33 cellular contexts compared by ENCODE assay signal in genomic region chr15:50231761-50232160, GRCh38. TPM values are rescaled to one million over a fixed set of nuclear protein-coding genes. Genes with fewer than 3 reads are reported as not detected.
"Had no signal": no experiment of that assay in that cellular context is flagged by ENCODE, and none has a peak within 500 bp of the region (broad histone marks: within the 10 kb centered on the region; RNA-seq: fewer than 3 reads in every experiment).

No MANE protein-coding gene starts in this region.

- ATAC-seq: activated CD4-positive, alpha-beta T cell treated with anti-CD3 and anti-CD28 coated beads for 36 hours; activated naive CD4-positive, alpha-beta T cell treated with anti-CD3 and anti-CD28 coated beads, Interleukin-2, amount 50 U/mL, for 72 hours; activated T-cell treated with anti-CD3 and anti-CD28 coated beads, Interleukin-2, amount 50 U/mL, for 72 hours; effector memory CD8-positive, alpha-beta T cell; gastroesophageal sphincter; heart right ventricle had no signal

- H3K4me1 ChIP-seq: ascending aorta, breast epithelium, esophagus squamous epithelium, gastroesophageal sphincter, heart right ventricle had no signal

- H2AFZ ChIP-seq: hepatocyte had no signal

- H3K9me3 ChIP-seq: ascending aorta, breast epithelium, esophagus squamous epithelium, gastroesophageal sphincter, heart right ventricle had no signal

- H3K4me2 ChIP-seq: hepatocyte had no signal

- H3K36me3 ChIP-seq: ascending aorta, breast epithelium, cardiac muscle cell, esophagus squamous epithelium, gastroesophageal sphincter, heart right ventricle had no signal

- H3K4me3 ChIP-seq: ascending aorta, breast epithelium, cardiac muscle cell, esophagus squamous epithelium, gastroesophageal sphincter, heart right ventricle, hepatocyte had no signal

- DNase-seq: activated CD4-positive, alpha-beta memory T cell treated with anti-CD3 and anti-CD28 coated beads, Interleukin-2, amount 10 ng/mL, durations not matched to agents 7 days and 5 days; activated CD4-positive, alpha-beta T cell treated with anti-CD3 and anti-CD28 coated beads for 36 hours; activated CD4-positive, alpha-beta T cell treated with anti-CD3 and anti-CD28 coated beads, Interleukin-2, amount 10 ng/mL, durations not matched to agents 7 days and 5 days; activated CD4-positive, alpha-beta T cell treated with anti-CD3 and anti-CD28 coated beads, Interleukin-2, amount 50 U/mL, for 4 hours; activated CD4-positive, CD25-positive, alpha-beta regulatory T cell; activated CD4-positive, CD25-positive, alpha-beta regulatory T cell treated with anti-CD3 and anti-CD28 coated beads, Interleukin-2, amount 50 U/mL, for 72 hours; activated CD8-positive, alpha-beta memory T cell treated with anti-CD3 and anti-CD28 coated beads, Interleukin-2, amount 50 U/mL, for 48 hours; activated gamma-delta T cell; activated naive CD4-positive, alpha-beta T cell; activated naive CD4-positive, alpha-beta T cell treated with anti-CD3 and anti-CD28 coated beads, Interleukin-2, amount 10 ng/mL, durations not matched to agents 7 days and 5 days; activated naive CD8-positive, alpha-beta T cell treated with anti-CD3 and anti-CD28 coated beads, Interleukin-2, amount 10 ng/mL, durations not matched to agents 7 days and 5 days; activated T-cell treated with anti-CD3 and anti-CD28 coated beads for 4 hours; activated T-cell treated with anti-CD3 and anti-CD28 coated beads, Interleukin-2, amount 50 U/mL, for 24 hours; activated T-cell treated with anti-CD3 and anti-CD28 coated beads, Interleukin-2, amount 50 U/mL, for 72 hours; cortex of kidney; dermis blood vessel endothelial cell; effector CD4-positive, alpha-beta T cell; effector memory CD8-positive, alpha-beta T cell; erythroblast; esophagus squamous epithelium; foreskin melanocyte; heart right ventricle; T1000 had no signal

- H3K27me3 ChIP-seq: ascending aorta, breast epithelium, esophagus squamous epithelium, gastroesophageal sphincter, heart right ventricle, hepatocyte had no signal

- H3K27ac ChIP-seq: ascending aorta, breast epithelium, cardiac muscle cell, esophagus squamous epithelium, gastroesophageal sphincter, heart right ventricle, hepatocyte had no signal

- H3K79me2 ChIP-seq: hepatocyte had no signal

RNA-seq across cellular contexts. Expression of gene HDC, which starts 33.8 kb away (rescaled TPM):
- total RNA-seq: ascending aorta, cardiac muscle cell, chondrocyte, dermis blood vessel endothelial cell, fibroblast of lung, fibroblast of villous mesenchyme, glomerular endothelial cell, hepatocyte had no signal
- polyA plus RNA-seq: cardiac muscle cell, fibroblast of lung, hepatocyte had no signal

RNA-seq across cellular contexts. Expression of gene SLC27A2, which starts 49.8 kb away (rescaled TPM):
- total RNA-seq: ascending aorta, cardiac muscle cell, chondrocyte had no signal
- polyA plus RNA-seq: cardiac muscle cell, heart right ventricle had no signal
